In the genomic region with DNA sequence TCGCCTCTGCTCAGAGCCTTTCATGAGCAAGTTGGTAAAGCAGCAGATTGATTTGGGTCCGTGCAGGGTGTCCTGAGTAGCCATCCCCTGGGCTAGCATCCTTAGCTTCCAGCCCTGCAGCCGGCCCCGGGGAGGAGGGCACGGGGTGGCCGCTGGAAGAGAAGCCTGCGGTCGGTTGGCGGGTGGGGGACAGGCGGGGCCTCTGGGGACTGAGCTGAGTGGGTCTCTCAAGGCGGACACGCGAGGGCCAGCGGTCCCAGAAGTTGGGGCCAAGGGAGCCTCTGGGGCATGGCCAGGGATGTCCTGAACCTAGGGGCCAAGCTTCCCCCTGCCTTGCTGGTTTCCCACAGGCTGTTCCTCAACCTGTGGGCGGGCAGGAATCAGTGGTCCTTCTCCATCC, we compare ENCODE assay signal across 17 cellular contexts.
"Had no signal": no experiment of that assay in that cellular context is flagged by ENCODE, and none has a peak within 500 bp of the region (broad histone marks: within the 10 kb centered on the region; RNA-seq: fewer than 3 reads in every experiment).

No MANE protein-coding gene starts in this region.

- H3K27ac Mint-ChIP-seq: stimulated activated naive B cell treated with anti-CD40 and anti-IgM and Interleukin-4, amounts not matched to agents 10 μg/mL and 1 μg/mL and 100 μg/mL, for 72 hours had no signal

- H3K4me3 Mint-ChIP-seq: effector memory CD8-positive, alpha-beta T cell; naive thymus-derived CD8-positive, alpha-beta T cell; stimulated activated naive B cell treated with anti-CD40 and anti-IgM and Interleukin-4, amounts not matched to agents 10 μg/mL and 1 μg/mL and 100 μg/mL, for 72 hours had no signal

- H3K9me3 ChIP-seq: mucosa of descending colon, neutrophil, pancreas, prostate gland, right lobe of liver, spleen had no signal

- H3K27me3 ChIP-seq: foreskin keratinocyte, hepatocyte, neutrophil, pancreas, right lobe of liver, spleen had no signal

- H3K4me1 ChIP-seq: foreskin keratinocyte, pancreas, prostate gland, right lobe of liver had no signal

- H3K4me2 ChIP-seq: hepatocyte had no signal

- DNase-seq: central memory CD4-positive, alpha-beta T cell; effector memory CD8-positive, alpha-beta T cell; foreskin keratinocyte; kidney glomerular epithelial cell; mucosa of descending colon; naive thymus-derived CD8-positive, alpha-beta T cell; pancreas; right lobe of liver; spleen; stimulated activated CD4-positive, alpha-beta T cell treated with anti-CD3 and anti-CD28 coated beads, Interleukin-15, amount 100 ng/mL, for 24 hours; stimulated activated CD4-positive, alpha-beta T cell treated with anti-CD3 and anti-CD28 coated beads, Interleukin-1b, Interleukin-23, amount 100 ng/mL, for 48 hours; stimulated activated CD4-positive, alpha-beta T cell treated with anti-CD3 and anti-CD28 coated beads, Interleukin-4, amount 100 ng/mL, for 4 hours; stimulated activated naive B cell treated with anti-CD40 and anti-IgM and Interleukin-4, amounts not matched to agents 10 μg/mL and 1 μg/mL and 100 μg/mL, for 72 hours; trophoblast cell had no signal

- ATAC-seq: effector memory CD8-positive, alpha-beta T cell; foreskin keratinocyte; mucosa of descending colon; naive thymus-derived CD8-positive, alpha-beta T cell; pancreas; right lobe of liver; stimulated activated naive B cell treated with anti-CD40 and anti-IgM and Interleukin-4, amounts not matched to agents 10 μg/mL and 1 μg/mL and 100 μg/mL, for 72 hours had no signal

- H2AFZ ChIP-seq: hepatocyte had no signal

- H3K79me2 ChIP-seq: hepatocyte had no signal

- H3K27me3 Mint-ChIP-seq: effector memory CD8-positive, alpha-beta T cell; naive thymus-derived CD8-positive, alpha-beta T cell; stimulated activated naive B cell treated with anti-CD40 and anti-IgM and Interleukin-4, amounts not matched to agents 10 μg/mL and 1 μg/mL and 100 μg/mL, for 72 hours had no signal

- H3K27ac ChIP-seq: foreskin keratinocyte, hepatocyte, neutrophil, pancreas, prostate gland, right lobe of liver, spleen had no signal

- H3K9me3 Mint-ChIP-seq: effector memory CD8-positive, alpha-beta T cell; naive thymus-derived CD8-positive, alpha-beta T cell; stimulated activated naive B cell treated with anti-CD40 and anti-IgM and Interleukin-4, amounts not matched to agents 10 μg/mL and 1 μg/mL and 100 μg/mL, for 72 hours had no signal
